3 cellular contexts compared by ENCODE assay signal in the genomic region with DNA sequence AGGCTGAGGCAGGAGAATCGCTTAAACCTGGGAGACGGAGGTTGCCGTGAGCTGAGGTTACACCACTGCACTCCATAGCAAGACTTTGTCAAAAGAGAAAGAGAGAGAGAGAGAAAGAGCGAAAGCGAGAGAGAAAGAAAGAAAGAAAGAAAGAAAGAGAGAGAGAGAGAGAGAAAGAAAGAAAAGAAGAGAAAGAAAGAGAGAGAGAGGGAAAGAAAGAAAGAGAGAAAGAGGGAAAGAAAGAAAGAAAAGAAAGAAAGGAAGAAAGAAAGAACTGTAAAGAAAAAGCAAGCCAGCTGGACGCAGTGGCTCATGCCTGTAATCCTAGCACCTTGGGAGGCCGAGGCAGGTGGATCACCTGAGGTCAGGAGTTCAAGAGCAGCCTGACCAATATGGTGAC. TPM values are rescaled to one million over a fixed set of nuclear protein-coding genes. Genes with fewer than 3 reads are reported as not detected.
"Had no signal": no experiment of that assay in that cellular context is flagged by ENCODE, and none has a peak within 500 bp of the region (broad histone marks: within the 10 kb centered on the region; RNA-seq: fewer than 3 reads in every experiment).

No MANE protein-coding gene starts in this region.

RNA-seq across cellular contexts. Expression of a gene that starts 13.8 kb away (rescaled TPM):
- total RNA-seq: T-helper 1 cell treated with Interleukin-12 subunit alpha and Interleukin-12 subunit beta and Interleukin-4 antibody, amounts not matched to agents 30 ng/mL and 1 ng/mL, for 36 hours had no signal

RNA-seq across cellular contexts. Expression of a gene that starts 52.2 kb away (rescaled TPM):
- total RNA-seq: activated naive CD4-positive, alpha-beta T cell treated with anti-CD3 and anti-CD28 coated beads, Interleukin-2, amount 50 U/mL, for 72 hours; left ventricle myocardium superior had no signal
